ENCODE assay signal across 1 cellular context in genomic region chr2:73175663-73176204, GRCh38.
A peak's percentile ranks its signal among the peaks of the same experiment; 100 is the strongest.
TF ChIP-seq lines count a peak whose summit lies in the region.

No MANE protein-coding gene starts in this region.

TF ChIP-seq in HepG2, 621 proteins besides CTCF, POLR2A, EP300 and RAD21 (continued from another document and continues in another):
- TF ChIP-seq AHDC1 (CRISPR knock-in tag; IDR thresholded peaks at IDR 0.05; ENCODE audit: borderline replicate concordance) (no peak), ZNF777 (CRISPR knock-in tag; IDR thresholded peaks at IDR 0.05) (peak; percentile 82), ZNF414 (CRISPR knock-in tag; IDR thresholded peaks at IDR 0.05) (0 out of 2 replicates have a peak, but pooled peaks have one; percentile 44), ZEB1 (IDR thresholded peaks at IDR 0.05; ENCODE audit: insufficient replicate concordance, low read depth) (no peak), STAG1 (CRISPR knock-in tag; IDR thresholded peaks at IDR 0.05) (no peak), ZFX (CRISPR knock-in tag; IDR thresholded peaks at IDR 0.05; ENCODE audit: low read depth) (peak; percentile 63), ZNF792 (CRISPR knock-in tag; IDR thresholded peaks at IDR 0.05) (no peak), TERF1 (CRISPR knock-in tag; IDR thresholded peaks at IDR 0.05) (no peak), KDM5B (CRISPR knock-in tag; IDR thresholded peaks at IDR 0.05; ENCODE audit: borderline replicate concordance) (peak; percentile 57; the same call in 1 of the 2 replicates), ZNF547 (CRISPR knock-in tag; IDR thresholded peaks at IDR 0.05) (0 out of 2 replicates have a peak, but pooled peaks have one; percentile 26), ZNF704 (CRISPR knock-in tag; IDR thresholded peaks at IDR 0.05; ENCODE audit: borderline replicate concordance) (0 out of 2 replicates have a peak, but pooled peaks have one; percentile 26), TAF15 (IDR thresholded peaks at IDR 0.05; ENCODE audit: low read depth, low read length, poor library complexity, severe bottlenecking) (peak; percentile 22), NCOA1 (CRISPR knock-in tag; IDR thresholded peaks at IDR 0.05) (no peak), ARNT2 (CRISPR knock-in tag; IDR thresholded peaks at IDR 0.05; ENCODE audit: low read depth) (peak; percentile 78), SMAD9 (CRISPR knock-in tag; IDR thresholded peaks at IDR 0.05) (no peak), ZNF607 (CRISPR knock-in tag; IDR thresholded peaks at IDR 0.05; ENCODE audit: borderline replicate concordance) (peak; percentile 75), ZNF800 (CRISPR knock-in tag; IDR thresholded peaks at IDR 0.05) (peak; percentile 6; the same call in 1 of the 2 replicates), ARID5B (CRISPR knock-in tag; IDR thresholded peaks at IDR 0.05) (peak; percentile 57; the same call in 1 of the 2 replicates), TFDP1 (CRISPR knock-in tag; IDR thresholded peaks at IDR 0.05; ENCODE audit: borderline replicate concordance) (peak; percentile 70; the same call in 1 of the 2 replicates), MEIS2 (CRISPR knock-in tag; IDR thresholded peaks at IDR 0.05) (no peak; the same call in 1 of the 2 replicates), PATZ1 (CRISPR knock-in tag; IDR thresholded peaks at IDR 0.05) (peak; percentile 76), HINFP (CRISPR knock-in tag; IDR thresholded peaks at IDR 0.05; ENCODE audit: low read depth) (no peak), ZNF282 (IDR thresholded peaks at IDR 0.05; ENCODE audit: partially characterized antibody) (no peak), GLMP (CRISPR knock-in tag; IDR thresholded peaks at IDR 0.05; ENCODE audit: borderline replicate concordance) (no peak), HDAC1 (CRISPR knock-in tag; IDR thresholded peaks at IDR 0.05) (peak; percentile 48; the same call in 1 of the 2 replicates), NAIF1 (CRISPR knock-in tag; IDR thresholded peaks at IDR 0.05; ENCODE audit: borderline replicate concordance) (peak; percentile 5; the same call in 1 of the 2 replicates), ZNF879 (CRISPR knock-in tag; IDR thresholded peaks at IDR 0.05) (0 out of 2 replicates have a peak, but pooled peaks have one; percentile 48), E2F5 (CRISPR knock-in tag; conservative IDR thresholded peaks at IDR 0.05) (no peak), FOXK2 (IDR thresholded peaks at IDR 0.05) (no peak), ZNF768 (CRISPR knock-in tag; IDR thresholded peaks at IDR 0.05) (peak; percentile 15; the same call in 1 of the 2 replicates), SETDB1 (CRISPR knock-in tag; IDR thresholded peaks at IDR 0.05; ENCODE audit: borderline replicate concordance) (no peak)
